In the genomic region with DNA sequence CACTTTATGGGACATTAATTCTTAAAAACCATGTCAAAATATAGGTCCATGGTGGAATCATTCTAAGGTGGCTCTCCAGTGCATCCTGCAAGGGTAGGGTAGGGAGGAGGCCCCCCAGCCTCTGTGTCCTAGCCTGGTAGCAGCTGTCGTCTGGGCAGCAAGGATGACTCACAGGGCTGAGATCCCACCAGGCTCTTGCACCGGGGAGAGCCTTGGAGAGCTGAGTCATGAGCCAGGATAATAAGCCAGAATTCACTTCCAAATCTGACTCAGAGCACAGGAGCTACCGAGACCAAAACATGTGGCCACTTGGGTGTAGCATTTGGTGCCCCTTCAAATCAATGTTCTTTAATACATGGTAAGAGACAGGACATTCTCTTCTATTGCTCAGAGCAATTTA, we compare ENCODE assay signal across 11 cellular contexts.
A peak's percentile ranks its signal among the peaks of the same experiment; 100 is the strongest.
DNase-seq lines count a peak whose midpoint lies in the region; ATAC-seq, FAIRE-seq and TF ChIP-seq lines count a peak whose summit lies in the region.
"Had no signal": no experiment of that assay in that cellular context is flagged by ENCODE, and none has a peak within 500 bp of the region (broad histone marks: within the 10 kb centered on the region; RNA-seq: fewer than 3 reads in every experiment).

No MANE protein-coding gene starts in this region.

- H3K4ac ChIP-seq in mesendoderm (ENCODE audit: low read depth, low read length) = no peak overlapping the region

- no peaks in the 10 kb centered on the region for H3K9me3 ChIP-seq in A549
- H3K9me3 ChIP-seq: BLaER1, prostate gland had no signal

- FAIRE-seq in A549 (lab: Jason Lieb, UNC) = no peak

- H3K4me2 ChIP-seq in A549 (peak overlapping the region; percentile 24; the same call in 1 of the 3 replicates), mesendoderm (ENCODE audit: low read length) (no peak overlapping the region)
- H3K4me2 ChIP-seq: BLaER1 had no signal

- TF ChIP-seq RAD21 in A549 (conservative IDR thresholded peaks at IDR 0.05 in 1 of 2, IDR thresholded peaks at IDR 0.05 in 1 of 2) = no peak

- TF ChIP-seq EP300 in A549 (IDR thresholded peaks at IDR 0.05) = no peak

- CTCF ChIA-PET in A549 (lab: Yijun Ruan, JAX) = no interaction called here

- POLR2A ChIA-PET in A549 (lab: Yijun Ruan, JAX) = no interaction called here

- no peaks in the 10 kb centered on the region for H3K36me3 ChIP-seq in mesendoderm (ENCODE audit: control insufficient read depth, insufficient read depth, low read length)
- H3K36me3 ChIP-seq: BLaER1, prostate gland had no signal

- H4K8ac ChIP-seq in mesendoderm (ENCODE audit: low read depth, low read length) = no peak overlapping the region

- no peak overlapping the region for H3K56ac ChIP-seq in mesendoderm (ENCODE audit: low read length)

- H3K4me1 ChIP-seq in A549 (peaks cover 3% of the 10 kb centered on the region; the same call in 2 of the 3 replicates), mesendoderm (ENCODE audit: control insufficient read depth, low read depth, low read length) (no peaks in the 10 kb centered on the region)
- H3K4me1 ChIP-seq: BLaER1, prostate gland had no signal

- H4K5ac ChIP-seq in mesendoderm (ENCODE audit: low read length) = no peak overlapping the region

- H3K18ac ChIP-seq in mesendoderm (ENCODE audit: low read length) = no peak overlapping the region

- H3K79me2 ChIP-seq in mesendoderm (ENCODE audit: control insufficient read depth, insufficient read depth, low read length) = no peaks in the 10 kb centered on the region

- H3K4me3 ChIP-seq in A549 (no peak overlapping the region), epithelial cell of proximal tubule (ENCODE audit: low read depth, low read length) (no peak overlapping the region), mesendoderm (ENCODE audit: low read length) (no peak overlapping the region)
- H3K4me3 ChIP-seq: BLaER1, prostate gland had no signal

- ATAC-seq in A549 (peak; percentile 87 to 92), GM18907 (IDR thresholded peaks at IDR 0.05; ENCODE audit: unreplicated experiment) (no peak), HG03442 (IDR thresholded peaks at IDR 0.05; ENCODE audit: unreplicated experiment) (no peak)

- H2BK120ac ChIP-seq in mesendoderm (ENCODE audit: low read depth, low read length) = no peak overlapping the region

- TF ChIP-seq CTCF in A549 (IDR thresholded peaks at IDR 0.05) (no peak), epithelial cell of proximal tubule (conservative IDR thresholded peaks at IDR 0.05; ENCODE audit: low read depth, low read length) (no peak)

- DNase-seq in A549 (ENCODE audit: low read depth in 1 of 2, low spot score in 1 of 2) (peak; percentile 10 to 43), NCI-H446 (lab: John Stamatoyannopoulos, UW) (peak; percentile 64 to 91), epithelial cell of proximal tubule (ENCODE audit: low read depth) (peak; percentile 47), mesendoderm (peak; percentile 93), NCI-H1694 (lab: John Stamatoyannopoulos, UW) (no peak), HUDEP-2 (lab: John Stamatoyannopoulos, UW; ENCODE audit: unreplicated experiment in 76 of 76) (no peak)
- DNase-seq: activated effector memory CD4-positive, alpha-beta T cell treated with Interleukin-2 at 50 U/mL for 16 hours had no signal

- H3K79me1 ChIP-seq in mesendoderm (ENCODE audit: low read length) = no peaks in the 10 kb centered on the region

- no peak overlapping the region for H2AK5ac ChIP-seq in mesendoderm (ENCODE audit: low read length)

- H3K9ac ChIP-seq in mesendoderm (ENCODE audit: low read length) = no peak overlapping the region
- H3K9ac ChIP-seq: BLaER1 had no signal

- no peak overlapping the region for H2BK5ac ChIP-seq in mesendoderm (ENCODE audit: low read length)

- H2BK15ac ChIP-seq in mesendoderm (replicated peaks; ENCODE audit: low read depth) = no peak overlapping the region

- H3K27ac ChIP-seq in A549 (no peak overlapping the region), mesendoderm (ENCODE audit: low read depth, low read length) (no peak overlapping the region)
- H3K27ac ChIP-seq: BLaER1, prostate gland had no signal

- 0% methylated on average over 3 of the region's 3 CpGs for WGBS in A549 (ENCODE audit: missing lambda C conversion rate)
- no CpG with 5 or more reads among the region's 3 CpGs for WGBS in mesendoderm (ENCODE audit: extremely low coverage, insufficient coverage, low lambda C conversion rate)

- H3K23ac ChIP-seq in mesendoderm (ENCODE audit: low read length) = no peak overlapping the region

- no peaks in the 10 kb centered on the region for H3K27me3 ChIP-seq in mesendoderm (ENCODE audit: insufficient read depth, low read length, poor library complexity)
- H3K27me3 ChIP-seq: BLaER1 had no signal

- TF ChIP-seq POLR2A in A549 (IDR thresholded peaks at IDR 0.05; ENCODE audit: low read length) = no peak

TF ChIP-seq in A549, 52 proteins besides CTCF, POLR2A, EP300 and RAD21:
- TF ChIP-seq FOSL2 (IDR thresholded peaks at IDR 0.05) (0 out of 2 replicates have a peak, but pooled peaks have one; percentile 8), FOSL2 (CRISPR knock-in tag; IDR thresholded peaks at IDR 0.05) (peak; percentile 46; the same call in 1 of the 2 replicates), CHD4 (IDR thresholded peaks at IDR 0.05; ENCODE audit: borderline replicate concordance) (no peak), RCOR1 (IDR thresholded peaks at IDR 0.05; ENCODE audit: low read depth, low read length) (no peak)

Comparison
In these comparisons a context has a peak if more than half of its experiments do, and no peak if none do; other contexts are left out.
1. ATAC-seq: peak in A549 (2 of 2); none in GM18907 (single experiment) and HG03442 (single experiment).
2. DNase-seq: peak in A549 (2 of 2), NCI-H446 (2 of 2), epithelial cell of proximal tubule (single experiment) and mesendoderm (single experiment); none in NCI-H1694 (single experiment) and HUDEP-2 (0 of 76).